8 cellular contexts compared by ENCODE assay signal in the genomic region with DNA sequence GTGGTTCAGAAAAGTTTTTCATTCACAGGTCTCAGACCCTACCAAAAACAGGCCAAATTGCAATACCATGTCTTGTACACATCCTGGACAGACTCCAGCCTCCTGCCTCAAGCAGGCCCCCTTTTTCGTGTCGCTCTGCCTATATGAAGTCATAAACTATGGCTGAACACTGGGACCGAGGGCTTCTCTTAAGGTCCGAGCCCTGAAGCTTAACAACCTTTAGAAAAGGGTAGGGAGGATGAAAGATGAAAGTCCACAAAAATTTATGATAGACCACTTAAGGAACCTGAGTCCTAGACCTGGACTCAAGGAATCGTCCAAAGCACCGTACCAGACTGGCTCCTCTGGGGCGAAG. TPM values are rescaled to one million over a fixed set of nuclear protein-coding genes. Genes with fewer than 3 reads are reported as not detected.
DNase-seq lines count a peak whose midpoint lies in the region; ATAC-seq and TF ChIP-seq lines count a peak whose summit lies in the region.

No MANE protein-coding gene starts in this region.

- peaks cover 21% of the 10 kb centered on the region for H3K36me3 Mint-ChIP-seq in central memory CD8-positive, alpha-beta T cell (ENCODE audit: insufficient read depth)

- 1 to 2% methylated on average over 7 of the region's 7 CpGs for WGBS in lower leg skin, 2 donors

- peak overlapping the region; percentile 97 for H3K4me3 Mint-ChIP-seq in central memory CD8-positive, alpha-beta T cell

- H3K27ac ChIP-seq in tibial artery = peak overlapping the region; percentile 97 to 99

- peak overlapping the region; percentile 99 for H3K27ac Mint-ChIP-seq in central memory CD8-positive, alpha-beta T cell (ENCODE audit: low read depth)

- H3K9me3 Mint-ChIP-seq in central memory CD8-positive, alpha-beta T cell = no peaks in the 10 kb centered on the region

- peaks cover 0 to 42% (median 19%) of the 10 kb centered on the region in 4 donors for H3K4me1 ChIP-seq in tibial artery

- TF ChIP-seq POLR2A in lower leg skin (IDR thresholded peaks at IDR 0.05) = no peak

- no peaks in the 10 kb centered on the region for H3K36me3 ChIP-seq in tibial artery

- TF ChIP-seq CTCF in lower leg skin (IDR thresholded peaks at IDR 0.05) = no peak
- TF ChIP-seq CTCF in tibial artery (IDR thresholded peaks at IDR 0.05) = no peak

- H3K27me3 ChIP-seq in tibial artery = no peaks in the 10 kb centered on the region

- peak; percentile 16 for ATAC-seq in HG02610 (IDR thresholded peaks at IDR 0.05; ENCODE audit: unreplicated experiment)
- peak; percentile 12 for ATAC-seq in central memory CD8-positive, alpha-beta T cell (replicated peaks; ENCODE audit: extremely low read depth, poor library complexity, severe bottlenecking)

- no peaks in the 10 kb centered on the region for H3K27me3 Mint-ChIP-seq in central memory CD8-positive, alpha-beta T cell

- H3K9me3 ChIP-seq in tibial artery = no peaks in the 10 kb centered on the region

- H3K4me3 ChIP-seq in lower leg skin (ENCODE audit: low read depth, poor library complexity, severe bottlenecking) = peak overlapping the region; percentile 90
- peak overlapping the region; percentile 73 to 88 for H3K4me3 ChIP-seq in tibial artery

- peak; percentile 39 for DNase-seq in stimulated activated CD4-positive, alpha-beta T cell treated with anti-CD3 and anti-CD28 coated beads, Interleukin-15, amount 100 ng/mL, for 24 hours
- no peak for DNase-seq in stimulated activated CD4-positive, alpha-beta T cell treated with anti-CD3 and anti-CD28 coated beads, Interleukin-4, amount 100 ng/mL, for 1 hour
- DNase-seq in NOMO-1 treated with dmso at 0.1 percent for 144 hours (lab: John Stamatoyannopoulos, UW; ENCODE audit: unreplicated experiment) (peak; percentile 28), lower leg skin (ENCODE audit: low spot score in 2 of 2) (no peak), tibial artery (peak in 1 of 2 donors; percentile 24), NCI-H2196 treated with DMSO at 0.1 percent for 48 hours (lab: John Stamatoyannopoulos, UW; ENCODE audit: unreplicated experiment) (no peak)
- no peak for DNase-seq in central memory CD8-positive, alpha-beta T cell (ENCODE audit: low spot score in 2 of 2)

- intact Hi-C loops in lower leg skin (cut with DNase I; ENCODE audit: low total_unique reads) = no loop called here
- intact Hi-C loops in tibial artery (cut with DNase I; ENCODE audit: low total_unique reads) = no loop called here

- peaks cover 38% of the 10 kb centered on the region for H3K4me1 Mint-ChIP-seq in central memory CD8-positive, alpha-beta T cell

RNA-seq across cellular contexts. Expression of a gene that starts 1.3 kb away (rescaled TPM):
- total RNA-seq in lower leg skin = 100 to 1,000 TPM in 1 of 4 donors, 10 to 100 TPM in 3; 51.9 to 102 (median 69.6) TPM

Comparison
In these comparisons a context has a peak if more than half of its experiments do, and no peak if none do; other contexts are left out.
1. DNase-seq: peak in stimulated activated CD4-positive, alpha-beta T cell treated with anti-CD3 and anti-CD28 coated beads, Interleukin-15, amount 100 ng/mL, for 24 hours (single experiment) and NOMO-1 treated with dmso at 0.1 percent for 144 hours (single experiment); none in stimulated activated CD4-positive, alpha-beta T cell treated with anti-CD3 and anti-CD28 coated beads, Interleukin-4, amount 100 ng/mL, for 1 hour (single experiment), central memory CD8-positive, alpha-beta T cell (0 of 2), lower leg skin (0 of 2) and NCI-H2196 treated with DMSO at 0.1 percent for 48 hours (single experiment).